ENCODE assay signal across 17 cellular contexts in the genomic region with DNA sequence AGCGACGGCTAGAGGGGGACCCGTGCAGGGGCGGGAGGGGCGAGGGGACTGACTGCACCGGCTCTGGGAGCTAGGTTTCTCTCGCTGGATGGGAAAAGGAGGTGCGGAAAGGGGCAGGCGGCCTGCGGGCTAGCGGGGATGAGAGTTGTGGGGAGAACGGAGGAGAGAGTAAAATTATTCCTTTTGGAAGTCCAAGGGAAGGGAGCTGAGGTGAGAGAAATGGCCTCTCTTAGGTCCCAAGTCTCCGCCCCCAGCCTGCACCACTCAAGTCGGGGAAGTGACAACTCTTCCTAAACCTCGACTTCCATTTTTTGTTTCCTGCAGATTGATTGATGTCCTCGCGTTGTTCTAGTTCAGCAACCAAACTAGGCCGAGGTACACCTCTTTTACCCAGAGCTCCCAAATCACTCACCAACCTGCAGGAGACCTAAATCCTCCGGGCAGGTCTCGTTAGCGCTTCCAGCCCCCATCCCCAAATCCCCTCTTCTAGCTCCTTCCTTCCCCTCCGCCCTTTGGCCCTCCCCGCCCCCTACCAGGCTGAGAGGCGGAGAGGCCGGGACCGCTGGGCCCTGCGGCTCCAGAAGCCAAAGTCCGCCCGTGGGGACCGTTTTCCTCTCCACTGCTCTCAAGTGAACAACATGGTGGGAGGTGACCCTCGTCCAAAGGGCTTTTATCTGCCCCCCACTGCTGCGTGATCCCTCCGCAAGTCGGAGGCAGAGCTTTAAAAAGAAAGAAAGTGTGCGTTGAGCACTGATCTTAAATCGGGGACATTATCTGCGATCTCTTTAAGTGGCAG. TPM values are rescaled to one million over a fixed set of nuclear protein-coding genes. Genes with fewer than 3 reads are reported as not detected.
DNase-seq lines count a peak whose midpoint lies in the region; TF ChIP-seq lines count a peak whose summit lies in the region.
"Had no signal": no experiment of that assay in that cellular context is flagged by ENCODE, and none has a peak within 500 bp of the region (broad histone marks: within the 10 kb centered on the region; RNA-seq: fewer than 3 reads in every experiment).

No MANE protein-coding gene starts in this region.

- peak overlapping the region; percentile 68 for H3K4me3 ChIP-seq in iPS-15b (ENCODE audit: low read depth, low read length)
- H3K4me3 ChIP-seq in neural progenitor cell: peak overlapping the region; percentile 43

- H3K9me3 Mint-ChIP-seq in activated CD4-positive, alpha-beta T cell treated with anti-CD3 and anti-CD28 coated beads, Interleukin-2, amount 10 ng/mL, durations not matched to agents 7 days and 5 days: peaks cover 2% of the 10 kb centered on the region
- no peaks in the 10 kb centered on the region for H3K9me3 Mint-ChIP-seq in neural progenitor cell
- H3K9me3 Mint-ChIP-seq: natural killer cell had no signal

- H3K36me3 ChIP-seq in iPS-15b (ENCODE audit: control insufficient read depth, insufficient read depth, low read length): no peaks in the 10 kb centered on the region
- H3K36me3 ChIP-seq in neural progenitor cell: no peaks in the 10 kb centered on the region

- H3K9me3 ChIP-seq in iPS-15b (ENCODE audit: control insufficient read depth, insufficient read depth, low read length) (no peaks in the 10 kb centered on the region), neural progenitor cell (ENCODE audit: low read depth) (no peaks in the 10 kb centered on the region)

- H4K20me1 ChIP-seq in neural progenitor cell (ENCODE audit: low read depth): peaks cover 31% of the 10 kb centered on the region

- H3K4me1 Mint-ChIP-seq in activated CD4-positive, alpha-beta T cell treated with anti-CD3 and anti-CD28 coated beads, Interleukin-2, amount 10 ng/mL, durations not matched to agents 7 days and 5 days: peaks cover 10% of the 10 kb centered on the region
- H3K4me1 Mint-ChIP-seq in neural progenitor cell: peaks cover 42% of the 10 kb centered on the region

- TF ChIP-seq CTCF in neural progenitor cell (IDR thresholded peaks at IDR 0.05): no peak

- peaks cover 92% of the 10 kb centered on the region for H3K27me3 Mint-ChIP-seq in activated CD4-positive, alpha-beta T cell treated with anti-CD3 and anti-CD28 coated beads, Interleukin-2, amount 10 ng/mL, durations not matched to agents 7 days and 5 days
- H3K27me3 Mint-ChIP-seq in neural progenitor cell (ENCODE audit: insufficient read depth, low read depth): peaks cover 94% of the 10 kb centered on the region

- peaks cover 60% of the 10 kb centered on the region for H3F3A ChIP-seq in neural progenitor cell (ENCODE audit: low read depth)

- no peaks in the 10 kb centered on the region for H3K79me2 ChIP-seq in neural progenitor cell (ENCODE audit: low read depth)

- H2AFZ ChIP-seq in neural progenitor cell (replicated peaks): peak overlapping the region; percentile 60

- peak overlapping the region; percentile 40 for H3K4me3 Mint-ChIP-seq in activated CD4-positive, alpha-beta T cell treated with anti-CD3 and anti-CD28 coated beads, Interleukin-2, amount 10 ng/mL, durations not matched to agents 7 days and 5 days
- peak overlapping the region; percentile 68 for H3K4me3 Mint-ChIP-seq in neural progenitor cell
- H3K4me3 Mint-ChIP-seq: natural killer cell had no signal

- peaks cover 100% of the 10 kb centered on the region for H3K27me3 ChIP-seq in iPS-15b (ENCODE audit: control insufficient read depth, insufficient read depth, low read length)
- H3K27me3 ChIP-seq in neural progenitor cell: peaks cover 100% of the 10 kb centered on the region

- peaks cover 5% of the 10 kb centered on the region for H3K4me1 ChIP-seq in iPS-15b (ENCODE audit: control insufficient read depth, insufficient read depth, low read length)
- H3K4me1 ChIP-seq in neural progenitor cell: peaks cover 59% of the 10 kb centered on the region

- peak overlapping the region; percentile 86 for H3K4me2 ChIP-seq in neural progenitor cell

- peaks cover 8% of the 10 kb centered on the region for H3K36me3 Mint-ChIP-seq in activated CD4-positive, alpha-beta T cell treated with anti-CD3 and anti-CD28 coated beads, Interleukin-2, amount 10 ng/mL, durations not matched to agents 7 days and 5 days (ENCODE audit: low read depth)
- H3K36me3 Mint-ChIP-seq in neural progenitor cell: no peaks in the 10 kb centered on the region

- no peak overlapping the region for H3K27ac ChIP-seq in neural progenitor cell

- DNase-seq in activated CD4-positive, alpha-beta T cell treated with anti-CD3 and anti-CD28 coated beads, Interleukin-2, amount 10 ng/mL, durations not matched to agents 7 days and 5 days: no peak
- no peak for DNase-seq in activated CD4-positive, alpha-beta T cell treated with anti-CD3 and anti-CD28 coated beads for 1 hour
- DNase-seq in amniotic epithelial cell (ENCODE audit: low read depth): peak; percentile 54
- DNase-seq in neural progenitor cell (ENCODE audit: low spot score): peak; percentile 74
- no peak for DNase-seq in medulla oblongata (ENCODE audit: extremely low spot score)
- DNase-seq in NCI-H2029 treated with DMSO at 0.1 percent for 48 hours (lab: John Stamatoyannopoulos, UW): no peak
- no peak for DNase-seq in T1000 (lab: John Stamatoyannopoulos, UW)
- DNase-seq: activated naive CD4-positive, alpha-beta T cell; CD4-positive, alpha-beta memory T cell; left ventricle myocardium superior; natural killer cell; NCI-H187; NCI-H510A treated with DMSO at 0.1 percent for 48 hours; right cardiac atrium; stimulated activated CD4-positive, alpha-beta T cell treated with anti-CD3 and anti-CD28 coated beads, Interleukin-2, amount 100 ng/mL, for 48 hours; stimulated activated CD8-positive, alpha-beta memory T cell treated with anti-CD3 and anti-CD28 coated beads, Interleukin-4, amount 100 ng/mL, for 48 hours had no signal

- peak overlapping the region; percentile 66 for H3K27ac Mint-ChIP-seq in activated CD4-positive, alpha-beta T cell treated with anti-CD3 and anti-CD28 coated beads, Interleukin-2, amount 10 ng/mL, durations not matched to agents 7 days and 5 days
- no peak overlapping the region for H3K27ac Mint-ChIP-seq in neural progenitor cell
- H3K27ac Mint-ChIP-seq: natural killer cell had no signal

- POLR2A ChIA-PET in activated CD4-positive, alpha-beta T cell treated with anti-CD3 and anti-CD28 coated beads, Interleukin-2, amount 10 ng/mL, durations not matched to agents 7 days and 5 days (lab: Charles Lee): no interaction called here

- CTCF ChIA-PET in activated CD4-positive, alpha-beta T cell treated with anti-CD3 and anti-CD28 coated beads, Interleukin-2, amount 10 ng/mL, durations not matched to agents 7 days and 5 days (lab: Charles Lee): interaction anchor here (0.5 to 1.5 kb wide), 3 partner anchors 9 to 26 kb away, joined by 3 read pairs; no protein-coding TSS in a partner anchor

- H3K9ac ChIP-seq in iPS-15b (ENCODE audit: low read depth, low read length) (no peak overlapping the region), neural progenitor cell (no peak overlapping the region)

RNA-seq across cellular contexts. Expression of gene PITX2, which starts 7.3 kb away (rescaled TPM):
- total RNA-seq in activated CD4-positive, alpha-beta T cell treated with anti-CD3 and anti-CD28 coated beads, Interleukin-2, amount 10 ng/mL, durations not matched to agents 7 days and 5 days: not detected
- total RNA-seq in neural progenitor cell (ENCODE audit: low replicate concordance): 0.59 and 1.6 TPM in 2 replicates
- total RNA-seq: CD4-positive, alpha-beta memory T cell; natural killer cell had no signal

Comparison
In these comparisons a context has a peak if more than half of its experiments do, and no peak if none do; other contexts are left out.
1. DNase-seq: peak in amniotic epithelial cell (single experiment) and neural progenitor cell (single experiment); none in activated CD4-positive, alpha-beta T cell treated with anti-CD3 and anti-CD28 coated beads, Interleukin-2, amount 10 ng/mL, durations not matched to agents 7 days and 5 days (single experiment), activated CD4-positive, alpha-beta T cell treated with anti-CD3 and anti-CD28 coated beads for 1 hour (single experiment), medulla oblongata (single experiment), NCI-H2029 treated with DMSO at 0.1 percent for 48 hours (single experiment) and T1000 (single experiment).